Comparison of ENCODE assay signal across 8 cellular contexts in the genomic region with DNA sequence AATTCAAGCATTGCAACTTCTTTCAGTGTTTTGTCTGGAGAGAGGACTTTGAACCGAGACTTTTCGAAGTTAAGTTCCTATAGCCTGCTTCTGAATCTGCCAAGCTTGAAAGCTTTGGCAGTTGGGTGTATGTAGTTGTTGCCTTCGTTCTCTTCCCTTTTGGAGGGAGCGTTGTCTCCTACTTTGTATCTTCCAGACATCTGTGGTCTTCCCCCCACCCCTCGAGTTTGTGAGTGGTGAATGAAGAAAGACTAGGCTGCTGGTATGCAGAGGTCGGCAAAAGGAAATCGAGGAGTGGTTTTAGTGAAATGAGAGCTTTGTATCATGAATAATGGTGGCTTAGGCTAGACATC. TPM values are rescaled to one million over a fixed set of nuclear protein-coding genes. Genes with fewer than 3 reads are reported as not detected.
DNase-seq lines count a peak whose midpoint lies in the region; ATAC-seq, FAIRE-seq and TF ChIP-seq lines count a peak whose summit lies in the region.

No MANE protein-coding gene starts in this region.

- peak; percentile 53 for FAIRE-seq in GM19239 (lab: Jason Lieb, UNC)

- no peak for DNase-seq in AG04450 (ENCODE audit: low read depth, low spot score)
- no peak for DNase-seq in GM19239 (ENCODE audit: insufficient read length, low spot score)
- peak; percentile 20 to 51 for DNase-seq in SJCRH30
- DNase-seq in choroid plexus epithelial cell (ENCODE audit: low read depth) = peak; percentile 88
- peak; percentile 78 for DNase-seq in mesenchymal stem cell
- DNase-seq in transverse colon = peak; percentile 23
- DNase-seq in cortex of kidney (lab: John Stamatoyannopoulos, UW) = no peak

- H2BK120ac ChIP-seq in mesenchymal stem cell (ENCODE audit: low read depth, low read length) = no peak overlapping the region

- no peaks in the 10 kb centered on the region for H3K27me3 ChIP-seq in AG04450 (ENCODE audit: control insufficient read depth, insufficient read depth, low read length)
- no peaks in the 10 kb centered on the region for H3K27me3 ChIP-seq in SJCRH30
- no peaks in the 10 kb centered on the region for H3K27me3 ChIP-seq in mesenchymal stem cell (ENCODE audit: control insufficient read depth in 1 of 2, insufficient read depth in 1 of 2, low read length in 2 of 2)
- H3K27me3 ChIP-seq in transverse colon = no peaks in the 10 kb centered on the region

- H3K27ac ChIP-seq in AG04450 (ENCODE audit: low read depth, low read length) (peak overlapping the region; percentile 41), SJCRH30 (peak overlapping the region; percentile 37; the same call in 1 of the 2 replicates), mesenchymal stem cell (ENCODE audit: low read length, poor library complexity, severe bottlenecking) (peak overlapping the region; percentile 74), transverse colon (peak overlapping the region; percentile 94 to 100 (median 96))

- no peak overlapping the region for H2BK15ac ChIP-seq in mesenchymal stem cell (ENCODE audit: low read depth, poor library complexity, severe bottlenecking)

- CTCF ChIA-PET in AG04450 (lab: Charles Lee) = no interaction called here

- peak overlapping the region; percentile 73 for H2BK5ac ChIP-seq in mesenchymal stem cell (ENCODE audit: low read depth, low read length, poor library complexity, severe bottlenecking)

- H3K4ac ChIP-seq in mesenchymal stem cell (ENCODE audit: low read depth in 1 of 2, low read length in 2 of 2) = no peak overlapping the region

- 0% methylated on average over 6 of the region's 7 CpGs for WGBS in mesenchymal stem cell
- 0% methylated on average over 2 to 7 of the region's 7 CpGs for WGBS in transverse colon (ENCODE audit: low coverage in 1 of 2), 2 donors

- peak overlapping the region; percentile 89 for H3K9ac ChIP-seq in mesenchymal stem cell (ENCODE audit: low read length)

- H4K91ac ChIP-seq in mesenchymal stem cell (ENCODE audit: low read length) = no peak overlapping the region

- H3K4me2 ChIP-seq in mesenchymal stem cell (ENCODE audit: low read length, poor library complexity, severe bottlenecking) = peak overlapping the region; percentile 77

- peak; percentile 50 for TF ChIP-seq POLR2A in transverse colon (IDR thresholded peaks at IDR 0.05)

- peak overlapping the region; percentile 94 for H3K4me3 ChIP-seq in AG04450 (ENCODE audit: low read depth, low read length)
- peak overlapping the region; percentile 96 for H3K4me3 ChIP-seq in SJCRH30
- H3K4me3 ChIP-seq in choroid plexus epithelial cell (ENCODE audit: low read depth, low read length) = peak overlapping the region; percentile 78
- peak overlapping the region; percentile 46 to 85 for H3K4me3 ChIP-seq in mesenchymal stem cell (ENCODE audit: insufficient read depth in 1 of 2, low read depth in 1 of 2, low read length in 2 of 2)
- peak overlapping the region; percentile 64 to 97 (median 85) for H3K4me3 ChIP-seq in transverse colon

- H4K8ac ChIP-seq in mesenchymal stem cell (ENCODE audit: low read length) = no peak overlapping the region

- H3K18ac ChIP-seq in mesenchymal stem cell (ENCODE audit: low read depth in 1 of 2, low read length in 2 of 2) = no peak overlapping the region

- no peak overlapping the region for H3K23ac ChIP-seq in mesenchymal stem cell (ENCODE audit: low read length in 2 of 2)

- in situ Hi-C loops in transverse colon (cut with MboI; ENCODE audit: low pct_ligation_motif_present in 1 of 4, low pct_unique_long_range_greater_than_20kb in 1 of 4, low sequenced_read_pairs in 3 of 4) = loop anchor here in 2 of 4 donors (25.0 kb wide), 1 partner anchor 613 kb away; no protein-coding TSS in a partner anchor

- H3K79me1 ChIP-seq in mesenchymal stem cell (replicated peaks; ENCODE audit: low read length, poor library complexity, severe bottlenecking) = peaks cover 4% of the 10 kb centered on the region

- ATAC-seq in HG03432 (IDR thresholded peaks at IDR 0.05; ENCODE audit: unreplicated experiment) = no peak

- H3K9me3 ChIP-seq in AG04450 (ENCODE audit: control insufficient read depth, insufficient read depth, low read length) (peaks cover 2% of the 10 kb centered on the region; the same call in 1 of the 2 replicates), SJCRH30 (replicated peaks) (no peaks in the 10 kb centered on the region), mesenchymal stem cell (ENCODE audit: control insufficient read depth, low read length) (no peaks in the 10 kb centered on the region), transverse colon (no peaks in the 10 kb centered on the region)

- H3K36me3 ChIP-seq in SJCRH30 (0 out of 2 replicates have a peak, but pooled peaks cover 9% of the 10 kb centered on the region), mesenchymal stem cell (ENCODE audit: control insufficient read depth in 1 of 2, insufficient read depth in 2 of 2, low read depth in 1 of 2, low read length in 2 of 2) (no peaks in the 10 kb centered on the region), transverse colon (no peaks in the 10 kb centered on the region)

- H2BK12ac ChIP-seq in mesenchymal stem cell (ENCODE audit: low read length in 2 of 2) = no peak overlapping the region

- no peak overlapping the region for H3K14ac ChIP-seq in mesenchymal stem cell (ENCODE audit: low read length in 2 of 2)

- POLR2A ChIA-PET in AG04450 (lab: Yijun Ruan, JAX) = interaction anchor here (0.6 to 1.3 kb wide), 2 partner anchors 13 to 74 kb away, joined by 3 to 4 read pairs; no protein-coding TSS in a partner anchor

- TF ChIP-seq CTCF in AG04450 (IDR thresholded peaks at IDR 0.05; ENCODE audit: low read depth, low read length) = no peak
- TF ChIP-seq CTCF in choroid plexus epithelial cell (conservative IDR thresholded peaks at IDR 0.05; ENCODE audit: low read depth, low read length) = no peak
- no peak for TF ChIP-seq CTCF in transverse colon (IDR thresholded peaks at IDR 0.05)

- H2AK5ac ChIP-seq in mesenchymal stem cell (ENCODE audit: low read length, severe bottlenecking) = no peak overlapping the region

- no peak for TF ChIP-seq EP300 in transverse colon (IDR thresholded peaks at IDR 0.05; ENCODE audit: low read depth)

- intact Hi-C loops in transverse colon (cut with DNase I; ENCODE audit: low total_unique reads) = no loop called here

- H2AFZ ChIP-seq in mesenchymal stem cell (ENCODE audit: low read depth, low read length) = no peak overlapping the region

- peaks cover 2% of the 10 kb centered on the region for H3K4me1 ChIP-seq in SJCRH30
- H3K4me1 ChIP-seq in mesenchymal stem cell (ENCODE audit: control insufficient read depth, insufficient read depth, low read depth, low read length) = peaks cover 7% of the 10 kb centered on the region
- H3K4me1 ChIP-seq in transverse colon = peaks cover 13 to 48% (median 32%) of the 10 kb centered on the region in 4 donors

RNA-seq across cellular contexts. Expression of a gene that starts 1.3 kb away (rescaled TPM):
- 352 and 453 TPM in 2 replicates for polyA plus RNA-seq in AG04450 (2011; rRNA removed)
- polyA minus RNA-seq in AG04450 (2011; rRNA and poly(A)+ RNA removed) = 1,439 and 1,879 TPM in 2 replicates
- 613 and 641 TPM in 2 replicates for total RNA-seq in SJCRH30 (2014; rRNA removed; shearing (Covaris generic))
- 374 TPM for polyA plus RNA-seq in mesenchymal stem cell (2013, experiment 1 of 2)
- 364 TPM for polyA plus RNA-seq in mesenchymal stem cell (2013, experiment 2 of 2)
- total RNA-seq in transverse colon = 100 to 1,000 TPM; 290 to 527 (median 414) TPM

Comparison
In these comparisons a context has a peak if more than half of its experiments do, and no peak if none do; other contexts are left out.
1. DNase-seq: peak in SJCRH30 (2 of 2), choroid plexus epithelial cell (single experiment), mesenchymal stem cell (single experiment) and transverse colon (single experiment); none in AG04450 (single experiment), GM19239 (single experiment) and cortex of kidney (single experiment).
2. H3K27ac ChIP-seq: peak in every context shown above with its lines; median percentile 96 in transverse colon; 74 in mesenchymal stem cell; 41 in AG04450; 37 in SJCRH30.
3. Peak in every context shown above with its lines, with median percentiles within 50 percentile points of each other: H3K4me3 ChIP-seq.